19 cellular contexts compared by ENCODE assay signal in the genomic region with DNA sequence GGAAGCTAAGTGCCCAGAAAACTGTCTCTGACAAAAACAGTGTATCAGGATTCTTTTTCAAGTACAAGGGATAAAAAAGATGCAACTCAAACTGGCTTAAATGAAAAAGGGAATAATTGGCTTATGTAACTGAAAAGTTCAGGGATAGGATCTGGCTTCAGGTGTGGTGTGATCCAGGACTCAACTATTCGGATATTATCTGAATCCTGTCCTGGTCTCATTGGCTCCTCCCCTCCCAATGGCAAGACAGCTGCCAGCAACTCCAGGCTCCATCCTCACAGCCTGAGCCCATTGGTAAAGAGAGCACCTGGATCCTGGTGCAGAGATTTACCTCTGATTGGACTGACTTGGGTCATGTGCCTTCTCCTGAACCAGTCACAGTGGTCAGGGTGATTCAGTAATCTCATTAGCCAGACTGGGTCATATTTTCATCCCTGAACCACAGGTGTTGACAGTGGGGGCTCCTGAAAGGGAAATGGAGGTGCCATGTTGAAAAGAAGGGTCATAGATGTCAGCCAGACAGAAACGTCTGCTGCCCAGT.
"Had no signal": no experiment of that assay in that cellular context is flagged by ENCODE, and none has a peak within 500 bp of the region (broad histone marks: within the 10 kb centered on the region; RNA-seq: fewer than 3 reads in every experiment).

No MANE protein-coding gene starts in this region.

- H3K27me3 ChIP-seq: heart right ventricle, stomach had no signal

- DNase-seq: activated CD4-positive, alpha-beta memory T cell treated with anti-CD3 and anti-CD28 coated beads for 36 hours; activated CD4-positive, alpha-beta T cell treated with anti-CD3 and anti-CD28 coated beads for 4 hours; activated naive CD4-positive, alpha-beta T cell; activated naive CD8-positive, alpha-beta T cell treated with anti-CD3 and anti-CD28 coated beads for 36 hours; amygdala; cortex of kidney; heart right ventricle; kidney glomerular epithelial cell; left ventricle myocardium inferior; mesendoderm; natural killer cell; occipital lobe; small intestine; stimulated activated CD4-positive, alpha-beta T cell treated with anti-CD3 and anti-CD28 coated beads, Interleukin-4, amount 100 ng/mL, for 24 hours; stomach had no signal

- H3K4me3 ChIP-seq: heart right ventricle, left ventricle myocardium inferior, stomach had no signal

- H3K36me3 ChIP-seq: heart right ventricle, left ventricle myocardium inferior, stomach had no signal

- H3K9me3 ChIP-seq: heart right ventricle, stomach had no signal

- FAIRE-seq: endometrium, small intestine had no signal

- ATAC-seq: esophagus mucosa; heart right ventricle; natural killer cell; stimulated activated effector memory CD8-positive, alpha-beta T cell treated with anti-CD3 and anti-CD28 coated beads, Interleukin-12 subunit alpha, Interleukin-12 subunit beta, amount 100 ng/mL, for 72 hours; WTC11 had no signal
